ENCODE assay signal across 8 cellular contexts in the genomic region with DNA sequence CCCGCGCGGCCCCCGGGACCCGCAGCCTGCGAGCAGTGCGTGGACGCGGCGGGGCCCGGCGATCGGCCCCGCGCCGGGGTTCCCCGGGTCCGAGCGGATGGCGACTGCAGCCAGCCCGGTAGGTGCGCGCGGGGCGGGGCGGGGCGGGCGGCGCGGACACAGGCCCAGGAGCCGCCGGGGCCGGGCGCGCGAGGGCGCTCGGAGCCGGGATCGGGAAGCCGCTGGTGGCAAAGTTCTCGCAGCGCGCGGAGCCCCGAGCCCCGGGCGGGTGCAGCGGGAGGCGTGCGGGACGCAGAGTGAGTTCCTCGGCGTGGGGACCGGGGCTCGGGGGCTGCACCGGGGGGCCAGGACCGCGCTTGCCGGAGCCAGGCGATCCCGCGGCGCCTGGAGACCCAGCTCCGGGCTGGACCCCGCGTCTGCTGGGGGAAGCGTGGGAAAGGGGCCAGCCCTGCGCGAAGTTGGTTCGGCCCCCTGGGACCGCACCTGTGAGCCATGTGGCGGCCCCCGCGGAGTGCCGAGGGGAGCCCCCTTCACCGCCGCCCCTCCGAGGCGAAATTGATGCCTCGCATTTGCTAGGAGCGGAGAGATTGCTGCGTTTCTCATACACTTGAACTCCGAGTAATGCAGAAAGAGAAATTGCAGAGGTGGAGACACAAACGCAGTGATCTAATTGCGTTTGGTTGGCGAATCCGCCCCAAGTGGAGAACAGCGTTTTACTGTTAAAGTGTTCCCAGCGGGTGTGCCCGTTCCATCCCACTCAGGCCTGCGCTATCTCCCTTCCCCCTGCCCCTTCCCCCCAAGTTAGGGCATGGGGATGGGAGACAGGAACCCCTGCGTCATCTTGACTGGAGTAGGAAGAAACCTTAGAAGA.
DNase-seq lines count a peak whose midpoint lies in the region; ATAC-seq and TF ChIP-seq lines count a peak whose summit lies in the region.

No MANE protein-coding gene starts in this region.

- no peak overlapping the region for H3K27ac Mint-ChIP-seq in CD4-positive, alpha-beta memory T cell
- H3K27ac Mint-ChIP-seq in natural killer cell: no peak overlapping the region

- POLR2A ChIA-PET in CD4-positive, alpha-beta memory T cell (lab: Charles Lee; ENCODE audit: partially characterized antibody): no interaction called here
- POLR2A ChIA-PET in HEK293T (lab: Yijun Ruan, JAX): no interaction called here

- no peak for DNase-seq in CD4-positive, alpha-beta memory T cell
- DNase-seq in HEK293T (ENCODE audit: extremely low spot score) (peak; percentile 60), fibroblast of villous mesenchyme (ENCODE audit: low read depth) (peak; percentile 65), natural killer cell (no peak), A172 (ENCODE audit: low spot score) (no peak)
- DNase-seq in activated T-cell treated with anti-CD3 and anti-CD28 coated beads, Interleukin-2, amount 50 U/mL, for 1 hour: peak; percentile 18
- no peak for DNase-seq in effector CD4-positive, alpha-beta T cell

- peaks cover 34 to 38% of the 10 kb centered on the region in 2 donors for H3K27me3 Mint-ChIP-seq in CD4-positive, alpha-beta memory T cell
- H3K27me3 Mint-ChIP-seq in natural killer cell (ENCODE audit: low read depth in 2 of 2): peaks cover 30 to 35% of the 10 kb centered on the region in 2 donors

- peaks cover 16% of the 10 kb centered on the region for H3K27me3 ChIP-seq in CD4-positive, alpha-beta memory T cell (ENCODE audit: insufficient read depth, low read length)

- TF ChIP-seq CTCF in fibroblast of villous mesenchyme (IDR thresholded peaks at IDR 0.05; ENCODE audit: insufficient read depth, low read depth, low read length) (no peak), natural killer cell (IDR thresholded peaks at IDR 0.05) (no peak)

- H3K36me3 ChIP-seq in CD4-positive, alpha-beta memory T cell (ENCODE audit: insufficient read depth, low read length): no peaks in the 10 kb centered on the region

- H3K9me3 Mint-ChIP-seq in CD4-positive, alpha-beta memory T cell: no peaks in the 10 kb centered on the region
- H3K9me3 Mint-ChIP-seq in natural killer cell: no peaks in the 10 kb centered on the region

- H3K4me1 Mint-ChIP-seq in CD4-positive, alpha-beta memory T cell: peaks cover 0 to 14% (median 8%) of the 10 kb centered on the region in 4 donors
- peaks cover 5 to 9% of the 10 kb centered on the region in 2 donors for H3K4me1 Mint-ChIP-seq in natural killer cell

- no peaks in the 10 kb centered on the region for H3K9me3 ChIP-seq in CD4-positive, alpha-beta memory T cell (ENCODE audit: control insufficient read depth in 1 of 2, low read length in 2 of 2)

- intact Hi-C loops in CD4-positive, alpha-beta memory T cell (cut with micrococcal nuclease): no loop called here
- intact Hi-C loops in natural killer cell (cut with micrococcal nuclease): no loop called here

- no peak overlapping the region for H3K4me3 ChIP-seq in CD4-positive, alpha-beta memory T cell (ENCODE audit: low read length in 2 of 2)
- peak overlapping the region; percentile 72 for H3K4me3 ChIP-seq in fibroblast of villous mesenchyme (ENCODE audit: low read depth, low read length)

- peak overlapping the region in 7 of 8 donors; percentile 10 to 73 (median 44) for H3K4me3 Mint-ChIP-seq in CD4-positive, alpha-beta memory T cell
- H3K4me3 Mint-ChIP-seq in natural killer cell: peak overlapping the region; percentile 52

- no peaks in the 10 kb centered on the region for H3K36me3 Mint-ChIP-seq in CD4-positive, alpha-beta memory T cell
- no peaks in the 10 kb centered on the region for H3K36me3 Mint-ChIP-seq in natural killer cell

- H3K27ac ChIP-seq in CD4-positive, alpha-beta memory T cell (ENCODE audit: low read depth, low read length): no peak overlapping the region

- peak in 2 of 3 donors; percentile 29 to 31 for ATAC-seq in natural killer cell
- ATAC-seq in GM18858 (IDR thresholded peaks at IDR 0.05; ENCODE audit: unreplicated experiment): no peak

- H3K4me1 ChIP-seq in CD4-positive, alpha-beta memory T cell (ENCODE audit: insufficient read depth, low read length): peaks cover 8% of the 10 kb centered on the region

- CTCF ChIA-PET in CD4-positive, alpha-beta memory T cell (lab: Charles Lee; ENCODE audit: partially characterized antibody): no interaction called here
- CTCF ChIA-PET in HEK293T (lab: Yijun Ruan, JAX): interaction anchor here (1.0 kb wide), 1 partner anchor 104 kb away, joined by 3 read pairs; no protein-coding TSS in a partner anchor

TF ChIP-seq in HEK293T, 16 proteins besides CTCF, POLR2A, EP300 and RAD21:
- TF ChIP-seq HDGF (IDR thresholded peaks at IDR 0.05; ENCODE audit: borderline replicate concordance): no peak
- TF ChIP-seq L3MBTL2 (conservative IDR thresholded peaks at IDR 0.05): no peak

Comparison
In these comparisons a context has a peak if more than half of its experiments do, and no peak if none do; other contexts are left out.
1. DNase-seq: peak in HEK293T (single experiment), activated T-cell treated with anti-CD3 and anti-CD28 coated beads, Interleukin-2, amount 50 U/mL, for 1 hour (single experiment) and fibroblast of villous mesenchyme (single experiment); none in CD4-positive, alpha-beta memory T cell (0 of 5), natural killer cell (single experiment), A172 (single experiment) and effector CD4-positive, alpha-beta T cell (single experiment).